Comparison of ENCODE assay signal across 1 cellular context in genomic region chr2:43088148-43089073, GRCh38.
TF ChIP-seq lines count a peak whose summit lies in the region.

No MANE protein-coding gene starts in this region.

TF ChIP-seq in HepG2, 621 proteins besides CTCF, POLR2A, EP300 and RAD21 (continued from another document):
- no peak for TF ChIP-seq ZXDC (CRISPR knock-in tag; IDR thresholded peaks at IDR 0.05)
- TF ChIP-seq SMAD1 (CRISPR knock-in tag; IDR thresholded peaks at IDR 0.05; ENCODE audit: borderline replicate concordance, low read depth): no peak
- TF ChIP-seq ZSCAN30 (CRISPR knock-in tag; IDR thresholded peaks at IDR 0.05): no peak
- peak; percentile 56; the same call in 1 of the 2 replicates for TF ChIP-seq ELF3 (CRISPR knock-in tag; IDR thresholded peaks at IDR 0.05)
- TF ChIP-seq KDM4B (CRISPR knock-in tag; IDR thresholded peaks at IDR 0.05): no peak
